ENCODE assay signal across 15 cellular contexts in the genomic region with DNA sequence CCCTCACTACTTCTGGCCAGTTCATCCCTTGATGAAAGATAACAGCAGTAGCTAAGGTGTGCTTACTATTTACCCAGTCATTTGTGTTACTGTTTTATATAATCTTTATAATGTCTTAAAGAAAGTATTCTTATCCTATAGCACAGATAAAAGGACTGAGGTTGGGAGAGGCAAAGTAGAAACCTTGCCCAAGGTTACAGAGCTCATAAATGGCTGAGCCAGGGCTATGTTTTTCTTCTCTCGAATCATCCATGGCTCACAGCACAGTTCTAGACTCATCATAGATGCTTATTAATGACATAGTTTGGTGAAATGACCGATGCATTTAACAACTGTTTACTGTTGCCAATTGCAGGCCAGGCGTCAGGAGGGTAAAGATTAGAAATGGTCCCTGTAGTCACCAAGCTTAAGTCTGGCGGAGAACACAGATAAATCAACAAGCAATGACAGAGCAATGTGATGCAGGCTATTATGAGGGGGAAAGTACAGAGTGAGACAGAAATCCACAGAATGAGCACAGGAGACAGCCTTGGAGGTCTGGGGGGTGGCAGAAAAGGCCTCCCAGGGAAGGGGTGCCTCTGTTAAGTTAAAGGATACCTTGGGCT.
A peak's percentile ranks its signal among the peaks of the same experiment; 100 is the strongest.
DNase-seq lines count a peak whose midpoint lies in the region; ATAC-seq and TF ChIP-seq lines count a peak whose summit lies in the region.
"Had no signal": no experiment of that assay in that cellular context is flagged by ENCODE, and none has a peak within 500 bp of the region (broad histone marks: within the 10 kb centered on the region; RNA-seq: fewer than 3 reads in every experiment).

No MANE protein-coding gene starts in this region.

- peaks cover 0 to 50% (median 6%) of the 10 kb centered on the region in 12 donors for H3K4me1 ChIP-seq in heart left ventricle
- H3K4me1 ChIP-seq in hepatocyte (ENCODE audit: insufficient read depth), result peaks cover 5% of the 10 kb centered on the region
- peaks cover 16 to 42% (median 25%) of the 10 kb centered on the region in 3 donors for H3K4me1 ChIP-seq in skeletal muscle tissue (ENCODE audit: control insufficient read depth in 3 of 3, insufficient read depth in 3 of 3, low read length in 3 of 3)
- H3K4me1 ChIP-seq in H9 (ENCODE audit: insufficient read depth, low read length), result no peaks in the 10 kb centered on the region

- H3K79me1 ChIP-seq in H9 (ENCODE audit: insufficient read depth, low read depth, low read length, poor library complexity, severe bottlenecking), result no peaks in the 10 kb centered on the region

- ATAC-seq in heart left ventricle (peak in 3 of 4 donors; percentile 4 to 20 (median 10)), left ventricle myocardium superior (no peak), GM19395 (IDR thresholded peaks at IDR 0.05; ENCODE audit: unreplicated experiment) (no peak)

- H3K79me2 ChIP-seq in hepatocyte (no peaks in the 10 kb centered on the region), H9 (ENCODE audit: insufficient read depth, low read length) (no peaks in the 10 kb centered on the region)

- H3K9ac ChIP-seq in skeletal muscle tissue (ENCODE audit: low read depth in 1 of 3, low read length in 3 of 3) (no peak overlapping the region), H9 (ENCODE audit: extremely low read depth, insufficient read length, low read length) (no peak overlapping the region)

- H3K4ac ChIP-seq in H9 (ENCODE audit: low read depth, low read length), result no peak overlapping the region

- H3K14ac ChIP-seq in H9 (ENCODE audit: insufficient read depth, low read length), result no peak overlapping the region

- H2BK12ac ChIP-seq in H9 (ENCODE audit: insufficient read length, low read depth, low read length), result no peak overlapping the region

- no peak for TF ChIP-seq POLR2A in heart left ventricle (IDR thresholded peaks at IDR 0.05)

- no peak overlapping the region for H3K23ac ChIP-seq in H9 (ENCODE audit: insufficient read length, low read depth, low read length)

- no peaks in the 10 kb centered on the region for H3K27me3 ChIP-seq in heart left ventricle
- H3K27me3 ChIP-seq in hepatocyte, result no peaks in the 10 kb centered on the region
- no peaks in the 10 kb centered on the region for H3K27me3 ChIP-seq in skeletal muscle tissue (ENCODE audit: control insufficient read depth in 3 of 3, insufficient read depth in 3 of 3, low read length in 3 of 3)
- H3K27me3 ChIP-seq in H9 (ENCODE audit: insufficient read depth, low read length), result no peaks in the 10 kb centered on the region

- H4K20me1 ChIP-seq in hepatocyte (ENCODE audit: insufficient read depth, poor library complexity, severe bottlenecking) (no peaks in the 10 kb centered on the region), H9 (ENCODE audit: control insufficient read depth, insufficient read depth, insufficient read length) (no peaks in the 10 kb centered on the region)

- 37 to 53% (median 44%) methylated on average over 4 of the region's 4 CpGs for WGBS in heart left ventricle, 4 donors
- WGBS in hepatocyte (ENCODE audit: low lambda C conversion rate, missing lambda C conversion rate), result 43% methylated on average over 4 of the region's 4 CpGs
- WGBS in H9 (ENCODE audit: extremely low coverage, insufficient read length, low lambda C conversion rate), result no CpG with 5 or more reads among the region's 4 CpGs

- DNase-seq in heart left ventricle, result no peak
- DNase-seq in left ventricle myocardium superior, result no peak
- DNase-seq in NCI-H2227 (lab: John Stamatoyannopoulos, UW; ENCODE audit: unreplicated experiment), result peak; percentile 9
- DNase-seq in hepatocyte (ENCODE audit: low spot score), result peak; percentile 35
- no peak for DNase-seq in H9
- DNase-seq: AML-193; CD4-positive, alpha-beta T cell; DMS79 treated with DMSO at 0.1 percent for 48 hours; NCI-H1048; NCI-H1694; NCI-H2107; NCI-H446; NCI-H774 had no signal

- no peak overlapping the region for H2BK15ac ChIP-seq in H9 (ENCODE audit: low read depth, low read length)

- no peaks in the 10 kb centered on the region for H3K36me3 Mint-ChIP-seq in H9 (ENCODE audit: insufficient read depth in 1 of 3, low read depth in 3 of 3)

- intact Hi-C loops in heart left ventricle (cut with DNase I) (no loop called here), left ventricle myocardium superior (cut with micrococcal nuclease) (no loop called here)

- no peak overlapping the region for H2BK20ac ChIP-seq in H9 (ENCODE audit: low read depth, low read length, poor library complexity, severe bottlenecking)

- no peak overlapping the region for H3K4me3 Mint-ChIP-seq in H9
- H3K4me3 Mint-ChIP-seq: CD4-positive, alpha-beta T cell had no signal

- no peak overlapping the region for H4K5ac ChIP-seq in H9 (ENCODE audit: insufficient read length, low read depth, low read length)

- H3K4me1 Mint-ChIP-seq in H9, result no peaks in the 10 kb centered on the region

- no peaks in the 10 kb centered on the region for H3K36me3 ChIP-seq in heart left ventricle
- H3K36me3 ChIP-seq in hepatocyte (replicated peaks; ENCODE audit: insufficient read depth, low read depth), result no peaks in the 10 kb centered on the region
- H3K36me3 ChIP-seq in skeletal muscle tissue (ENCODE audit: control insufficient read depth in 3 of 3, insufficient read depth in 3 of 3, low read length in 3 of 3), result no peaks in the 10 kb centered on the region

- TF ChIP-seq CTCF in heart left ventricle (IDR thresholded peaks at IDR 0.05) (no peak), hepatocyte (IDR thresholded peaks at IDR 0.05; ENCODE audit: poor library complexity) (no peak), H9 (conservative IDR thresholded peaks at IDR 0.05) (no peak)

- no peak overlapping the region for H3K56ac ChIP-seq in H9 (ENCODE audit: insufficient read length, low read depth, low read length)

- no peak overlapping the region for H2AFZ ChIP-seq in hepatocyte
- H2AFZ ChIP-seq in H9 (ENCODE audit: low read length), result no peak overlapping the region

- H4K91ac ChIP-seq in H9 (ENCODE audit: insufficient read length, low read depth, low read length), result no peak overlapping the region

- H4K8ac ChIP-seq in H9 (replicated peaks; ENCODE audit: insufficient read length, low read depth, low read length), result no peak overlapping the region

- no peak overlapping the region for H3K27ac Mint-ChIP-seq in H9
- H3K27ac Mint-ChIP-seq: CD4-positive, alpha-beta T cell had no signal

- no peaks in the 10 kb centered on the region for H3K27me3 Mint-ChIP-seq in H9 (ENCODE audit: low read depth)
- H3K27me3 Mint-ChIP-seq: CD4-positive, alpha-beta T cell had no signal

- no peak overlapping the region for H2AK5ac ChIP-seq in H9 (ENCODE audit: insufficient read length, low read length)

- no peak overlapping the region for H3K4me3 ChIP-seq in heart left ventricle
- H3K4me3 ChIP-seq in hepatocyte, result no peak overlapping the region
- no peak overlapping the region for H3K4me3 ChIP-seq in skeletal muscle tissue (ENCODE audit: low read length in 3 of 3)

- no peak overlapping the region for H2BK5ac ChIP-seq in H9 (ENCODE audit: insufficient read length, low read length)

- no peaks in the 10 kb centered on the region for H3K23me2 ChIP-seq in H9 (ENCODE audit: insufficient read length, low read depth, low read length, poor library complexity, severe bottlenecking)

- no peaks in the 10 kb centered on the region for H3K9me2 ChIP-seq in hepatocyte (replicated peaks; ENCODE audit: insufficient read depth)

- H3K9me3 ChIP-seq in heart left ventricle, result no peaks in the 10 kb centered on the region
- no peaks in the 10 kb centered on the region for H3K9me3 ChIP-seq in hepatocyte (ENCODE audit: low read depth)
- H3K9me3 ChIP-seq in skeletal muscle tissue (ENCODE audit: control insufficient read depth in 3 of 3, low read length in 3 of 3), result no peaks in the 10 kb centered on the region
- H3K9me3 ChIP-seq in H9 (ENCODE audit: control insufficient read depth, low read depth, low read length), result no peaks in the 10 kb centered on the region

- peak overlapping the region in 11 of 12 donors; percentile 11 to 83 (median 45) for H3K27ac ChIP-seq in heart left ventricle
- peak overlapping the region; percentile 50 for H3K27ac ChIP-seq in hepatocyte
- peak overlapping the region; percentile 43 for H3K27ac ChIP-seq in skeletal muscle tissue (ENCODE audit: low read depth, low read length)
- no peak overlapping the region for H3K27ac ChIP-seq in H9 (ENCODE audit: insufficient read length, low read depth, low read length)

- no peak overlapping the region for H2BK120ac ChIP-seq in H9 (ENCODE audit: low read depth, low read length, poor library complexity, severe bottlenecking)

- no peaks in the 10 kb centered on the region for H3K9me3 Mint-ChIP-seq in H9
- H3K9me3 Mint-ChIP-seq: CD4-positive, alpha-beta T cell had no signal

- no peak overlapping the region for H3T11ph ChIP-seq in H9 (ENCODE audit: low read length)

- H3K18ac ChIP-seq in H9 (ENCODE audit: insufficient read length, low read depth, low read length), result no peak overlapping the region

- no peak overlapping the region for H3K4me2 ChIP-seq in hepatocyte
- no peak overlapping the region for H3K4me2 ChIP-seq in H9 (ENCODE audit: insufficient read depth, insufficient read length, low read length)

Comparison
In these comparisons a context has a peak if more than half of its experiments do, and no peak if none do; other contexts are left out.
1. ATAC-seq: peak in heart left ventricle (3 of 4); none in left ventricle myocardium superior (single experiment) and GM19395 (single experiment).
2. DNase-seq: peak in NCI-H2227 (single experiment) and hepatocyte (single experiment); none in heart left ventricle (0 of 5), left ventricle myocardium superior (single experiment) and H9 (single experiment).